In the genomic region with DNA sequence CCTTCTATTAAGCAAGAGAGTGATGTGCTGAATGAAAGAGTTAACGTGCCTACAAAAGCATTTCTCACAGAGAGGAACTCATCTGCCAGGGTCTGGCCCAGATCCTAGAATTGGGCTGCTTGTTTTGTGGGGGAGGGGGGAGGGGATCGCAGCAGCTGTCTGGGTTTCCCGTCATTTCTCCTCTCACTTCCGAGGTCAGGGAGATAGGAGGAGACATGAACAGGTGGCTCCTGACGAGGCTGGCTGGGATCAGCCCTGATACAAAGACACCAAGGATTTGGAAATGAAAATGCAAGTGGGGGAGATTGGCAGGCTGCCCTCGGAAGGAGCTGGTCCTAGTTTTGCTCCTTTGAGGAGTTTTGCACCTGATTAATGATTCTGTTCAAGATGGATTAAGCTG, we compare ENCODE assay signal across 7 cellular contexts.
A peak's percentile ranks its signal among the peaks of the same experiment; 100 is the strongest.
DNase-seq lines count a peak whose midpoint lies in the region; ATAC-seq, FAIRE-seq and TF ChIP-seq lines count a peak whose summit lies in the region.

No MANE protein-coding gene starts in this region.

- H3K4me3 Mint-ChIP-seq in WTC11, result no peak overlapping the region

- ATAC-seq in WTC11 (peak; percentile 57; the same call in 1 of the 2 replicates), HG03432 (IDR thresholded peaks at IDR 0.05; ENCODE audit: unreplicated experiment) (no peak)

- no peak overlapping the region for H3K27ac ChIP-seq in testis

- DNase-seq in NCI-H1694 treated with DMSO at 0.1 percent for 48 hours (lab: John Stamatoyannopoulos, UW), result peak; percentile 93
- no peak for DNase-seq in WTC11 (ENCODE audit: low spot score)
- DNase-seq in inferior parietal cortex (ENCODE audit: extremely low spot score), result peak; percentile 32
- peak; percentile 45 for DNase-seq in testis
- DNase-seq in DMS114 treated with DMSO at 0.1 percent for 48 hours (lab: John Stamatoyannopoulos, UW; ENCODE audit: unreplicated experiment), result no peak
- no peak for DNase-seq in GM19239 (ENCODE audit: insufficient read length, low spot score)

- TF ChIP-seq POLR2A in testis (IDR thresholded peaks at IDR 0.05), result no peak

- WGBS in testis, 2 donors, result 0 to 4% methylated on average over 6 of the region's 6 CpGs

- peaks cover 2% of the 10 kb centered on the region for H3K27me3 Mint-ChIP-seq in WTC11 (ENCODE audit: low read depth)

- H3K36me3 ChIP-seq in testis (ENCODE audit: low read depth, missing control alignments), result no peaks in the 10 kb centered on the region

- CTCF ChIA-PET in WTC11 (lab: Charles Lee), result interaction anchor here (1.1 kb wide), 1 partner anchor 185 kb away, joined by 3 read pairs; no protein-coding TSS in a partner anchor

- POLR2A ChIA-PET in WTC11 (lab: Charles Lee), result interaction anchor here (1.2 kb wide), 1 partner anchor 22 kb away, joined by 3 read pairs; no protein-coding TSS in a partner anchor

- no peak for FAIRE-seq in GM19239 (lab: Jason Lieb, UNC)

- peaks cover 18% of the 10 kb centered on the region for H3K36me3 Mint-ChIP-seq in WTC11

- no peaks in the 10 kb centered on the region for H3K27me3 ChIP-seq in testis

- intact Hi-C loops in testis (cut with DNase I; ENCODE audit: low total_unique reads), result no loop called here

- H3K9me3 Mint-ChIP-seq in WTC11, result peaks cover 23% of the 10 kb centered on the region

- TF ChIP-seq CTCF in WTC11 (IDR thresholded peaks at IDR 0.05) (no peak), testis (IDR thresholded peaks at IDR 0.05) (no peak)

- H3K4me1 Mint-ChIP-seq in WTC11, result peaks cover 23% of the 10 kb centered on the region

- H3K4me3 ChIP-seq in testis, result no peak overlapping the region

- peaks cover 13% of the 10 kb centered on the region for H3K4me1 ChIP-seq in testis

- no peaks in the 10 kb centered on the region for H3K9me3 ChIP-seq in testis

- no peak overlapping the region for H3K27ac Mint-ChIP-seq in WTC11

TF ChIP-seq in WTC11, 78 proteins besides CTCF, POLR2A, EP300 and RAD21:
- TF ChIP-seq, protein P1, sequence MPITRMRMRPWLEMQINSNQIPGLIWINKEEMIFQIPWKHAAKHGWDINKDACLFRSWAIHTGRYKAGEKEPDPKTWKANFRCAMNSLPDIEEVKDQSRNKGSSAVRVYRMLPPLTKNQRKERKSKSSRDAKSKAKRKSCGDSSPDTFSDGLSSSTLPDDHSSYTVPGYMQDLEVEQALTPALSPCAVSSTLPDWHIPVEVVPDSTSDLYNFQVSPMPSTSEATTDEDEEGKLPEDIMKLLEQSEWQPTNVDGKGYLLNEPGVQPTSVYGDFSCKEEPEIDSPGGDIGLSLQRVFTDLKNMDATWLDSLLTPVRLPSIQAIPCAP (CRISPR knock-in tag; IDR thresholded peaks at IDR 0.05), result no peak
- TF ChIP-seq SMAD3 (CRISPR knock-in tag; IDR thresholded peaks at IDR 0.05; ENCODE audit: borderline replicate concordance) (no peak), GTF2I (CRISPR knock-in tag; conservative IDR thresholded peaks at IDR 0.05) (no peak), ZBTB21 (CRISPR knock-in tag; IDR thresholded peaks at IDR 0.05; ENCODE audit: borderline replicate concordance) (no peak), CREM (CRISPR knock-in tag; IDR thresholded peaks at IDR 0.05) (no peak), ETV6 (CRISPR knock-in tag; IDR thresholded peaks at IDR 0.05) (no peak), NFE2L1 (CRISPR knock-in tag; IDR thresholded peaks at IDR 0.05) (no peak), JAZF1 (CRISPR knock-in tag; IDR thresholded peaks at IDR 0.05) (no peak), GABPB1 (CRISPR knock-in tag; IDR thresholded peaks at IDR 0.05) (no peak), TEAD4 (CRISPR knock-in tag; IDR thresholded peaks at IDR 0.05) (no peak)
- TF ChIP-seq, protein P2, sequence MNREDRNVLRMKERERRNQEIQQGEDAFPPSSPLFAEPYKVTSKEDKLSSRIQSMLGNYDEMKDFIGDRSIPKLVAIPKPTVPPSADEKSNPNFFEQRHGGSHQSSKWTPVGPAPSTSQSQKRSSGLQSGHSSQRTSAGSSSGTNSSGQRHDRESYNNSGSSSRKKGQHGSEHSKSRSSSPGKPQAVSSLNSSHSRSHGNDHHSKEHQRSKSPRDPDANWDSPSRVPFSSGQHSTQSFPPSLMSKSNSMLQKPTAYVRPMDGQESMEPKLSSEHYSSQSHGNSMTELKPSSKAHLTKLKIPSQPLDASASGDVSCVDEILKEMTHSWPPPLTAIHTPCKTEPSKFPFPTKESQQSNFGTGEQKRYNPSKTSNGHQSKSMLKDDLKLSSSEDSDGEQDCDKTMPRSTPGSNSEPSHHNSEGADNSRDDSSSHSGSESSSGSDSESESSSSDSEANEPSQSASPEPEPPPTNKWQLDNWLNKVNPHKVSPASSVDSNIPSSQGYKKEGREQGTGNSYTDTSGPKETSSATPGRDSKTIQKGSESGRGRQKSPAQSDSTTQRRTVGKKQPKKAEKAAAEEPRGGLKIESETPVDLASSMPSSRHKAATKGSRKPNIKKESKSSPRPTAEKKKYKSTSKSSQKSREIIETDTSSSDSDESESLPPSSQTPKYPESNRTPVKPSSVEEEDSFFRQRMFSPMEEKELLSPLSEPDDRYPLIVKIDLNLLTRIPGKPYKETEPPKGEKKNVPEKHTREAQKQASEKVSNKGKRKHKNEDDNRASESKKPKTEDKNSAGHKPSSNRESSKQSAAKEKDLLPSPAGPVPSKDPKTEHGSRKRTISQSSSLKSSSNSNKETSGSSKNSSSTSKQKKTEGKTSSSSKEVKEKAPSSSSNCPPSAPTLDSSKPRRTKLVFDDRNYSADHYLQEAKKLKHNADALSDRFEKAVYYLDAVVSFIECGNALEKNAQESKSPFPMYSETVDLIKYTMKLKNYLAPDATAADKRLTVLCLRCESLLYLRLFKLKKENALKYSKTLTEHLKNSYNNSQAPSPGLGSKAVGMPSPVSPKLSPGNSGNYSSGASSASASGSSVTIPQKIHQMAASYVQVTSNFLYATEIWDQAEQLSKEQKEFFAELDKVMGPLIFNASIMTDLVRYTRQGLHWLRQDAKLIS (CRISPR knock-in tag; IDR thresholded peaks at IDR 0.05; ENCODE audit: borderline replicate concordance), result no peak
- TF ChIP-seq, protein P3, sequence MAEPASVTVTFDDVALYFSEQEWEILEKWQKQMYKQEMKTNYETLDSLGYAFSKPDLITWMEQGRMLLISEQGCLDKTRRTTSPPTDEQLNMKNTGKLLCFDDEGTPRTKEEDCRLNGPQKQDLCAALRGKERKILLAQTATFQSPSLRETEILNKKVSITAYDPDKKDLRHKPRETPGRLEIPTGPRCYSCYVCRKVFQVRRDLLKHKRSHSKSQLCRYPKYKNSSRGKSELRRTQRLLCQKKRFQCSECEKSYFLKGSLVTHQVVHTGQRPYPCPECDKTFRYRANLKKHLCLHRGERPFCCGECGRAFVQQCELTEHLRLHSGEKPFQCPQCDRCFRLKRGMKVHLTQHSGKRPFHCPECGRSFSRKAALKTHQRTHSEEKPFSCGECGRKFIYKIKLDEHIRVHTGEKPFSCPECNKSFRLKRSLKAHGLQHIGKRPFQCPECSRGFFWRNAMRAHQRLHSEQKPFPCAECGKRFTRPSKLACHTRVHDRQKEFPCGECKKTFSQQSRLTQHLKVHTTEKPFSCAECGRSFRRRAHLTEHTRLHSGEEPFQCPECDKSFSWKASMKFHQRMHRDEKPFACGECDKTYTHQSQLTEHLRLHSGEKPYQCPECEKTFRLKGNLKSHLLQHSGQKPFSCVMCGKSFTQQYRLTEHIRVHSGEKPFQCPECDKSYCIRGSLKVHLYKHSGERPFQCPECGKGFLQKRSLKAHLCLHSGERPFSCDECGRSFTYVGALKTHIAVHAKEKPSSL (CRISPR knock-in tag; conservative IDR thresholded peaks at IDR 0.05), result no peak
- TF ChIP-seq, protein P4, sequence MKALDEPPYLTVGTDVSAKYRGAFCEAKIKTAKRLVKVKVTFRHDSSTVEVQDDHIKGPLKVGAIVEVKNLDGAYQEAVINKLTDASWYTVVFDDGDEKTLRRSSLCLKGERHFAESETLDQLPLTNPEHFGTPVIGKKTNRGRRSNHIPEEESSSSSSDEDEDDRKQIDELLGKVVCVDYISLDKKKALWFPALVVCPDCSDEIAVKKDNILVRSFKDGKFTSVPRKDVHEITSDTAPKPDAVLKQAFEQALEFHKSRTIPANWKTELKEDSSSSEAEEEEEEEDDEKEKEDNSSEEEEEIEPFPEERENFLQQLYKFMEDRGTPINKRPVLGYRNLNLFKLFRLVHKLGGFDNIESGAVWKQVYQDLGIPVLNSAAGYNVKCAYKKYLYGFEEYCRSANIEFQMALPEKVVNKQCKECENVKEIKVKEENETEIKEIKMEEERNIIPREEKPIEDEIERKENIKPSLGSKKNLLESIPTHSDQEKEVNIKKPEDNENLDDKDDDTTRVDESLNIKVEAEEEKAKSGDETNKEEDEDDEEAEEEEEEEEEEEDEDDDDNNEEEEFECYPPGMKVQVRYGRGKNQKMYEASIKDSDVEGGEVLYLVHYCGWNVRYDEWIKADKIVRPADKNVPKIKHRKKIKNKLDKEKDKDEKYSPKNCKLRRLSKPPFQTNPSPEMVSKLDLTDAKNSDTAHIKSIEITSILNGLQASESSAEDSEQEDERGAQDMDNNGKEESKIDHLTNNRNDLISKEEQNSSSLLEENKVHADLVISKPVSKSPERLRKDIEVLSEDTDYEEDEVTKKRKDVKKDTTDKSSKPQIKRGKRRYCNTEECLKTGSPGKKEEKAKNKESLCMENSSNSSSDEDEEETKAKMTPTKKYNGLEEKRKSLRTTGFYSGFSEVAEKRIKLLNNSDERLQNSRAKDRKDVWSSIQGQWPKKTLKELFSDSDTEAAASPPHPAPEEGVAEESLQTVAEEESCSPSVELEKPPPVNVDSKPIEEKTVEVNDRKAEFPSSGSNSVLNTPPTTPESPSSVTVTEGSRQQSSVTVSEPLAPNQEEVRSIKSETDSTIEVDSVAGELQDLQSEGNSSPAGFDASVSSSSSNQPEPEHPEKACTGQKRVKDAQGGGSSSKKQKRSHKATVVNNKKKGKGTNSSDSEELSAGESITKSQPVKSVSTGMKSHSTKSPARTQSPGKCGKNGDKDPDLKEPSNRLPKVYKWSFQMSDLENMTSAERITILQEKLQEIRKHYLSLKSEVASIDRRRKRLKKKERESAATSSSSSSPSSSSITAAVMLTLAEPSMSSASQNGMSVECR (CRISPR knock-in tag; IDR thresholded peaks at IDR 0.05; ENCODE audit: borderline replicate concordance), result no peak

Comparison
In these comparisons a context has a peak if more than half of its experiments do, and no peak if none do; other contexts are left out.
1. DNase-seq: peak in NCI-H1694 treated with DMSO at 0.1 percent for 48 hours (single experiment), inferior parietal cortex (single experiment) and testis (single experiment); none in WTC11 (single experiment), DMS114 treated with DMSO at 0.1 percent for 48 hours (single experiment) and GM19239 (single experiment).